8 cellular contexts compared by ENCODE assay signal in the genomic region with DNA sequence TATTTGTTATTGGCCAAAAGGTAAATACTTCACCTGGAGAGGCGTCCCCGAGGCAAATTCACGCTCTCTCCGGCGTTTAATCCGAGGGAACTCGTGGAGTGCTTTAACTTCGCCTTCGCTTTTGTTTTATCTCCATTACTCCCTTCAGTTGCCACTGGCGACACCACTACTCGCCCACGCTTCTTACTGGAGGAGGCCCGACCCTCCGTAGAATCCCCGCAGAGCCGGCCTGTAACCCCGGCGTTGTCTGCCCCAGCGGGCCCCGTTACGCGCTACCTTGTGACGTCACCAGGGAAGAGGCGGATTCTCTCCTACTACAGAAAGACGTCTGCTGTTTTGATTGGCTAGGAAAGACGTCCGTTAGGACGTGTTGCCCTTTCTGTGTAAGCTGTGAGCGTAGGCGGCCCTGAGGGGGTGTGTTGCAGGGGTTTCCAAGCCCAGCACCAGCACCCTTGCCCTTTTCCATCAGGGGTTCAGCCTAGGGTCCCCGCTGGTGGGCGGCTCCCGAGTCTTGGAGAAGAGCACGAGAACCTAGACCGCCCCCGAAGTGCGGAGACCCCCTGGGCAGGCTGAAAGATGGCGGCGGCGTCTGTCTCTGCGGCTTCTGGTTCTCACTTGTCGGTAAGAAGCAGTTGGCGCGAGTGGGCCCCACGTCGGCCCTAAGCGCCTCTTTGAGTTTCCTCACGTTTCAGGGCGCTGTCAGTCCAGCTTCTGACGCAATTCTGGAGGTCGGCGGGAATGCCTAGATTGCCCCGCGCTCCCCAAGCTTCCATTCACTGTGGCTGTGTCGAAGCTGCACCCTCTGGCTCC. TPM values are rescaled to one million over a fixed set of nuclear protein-coding genes. Genes with fewer than 3 reads are reported as not detected.
DNase-seq lines count a peak whose midpoint lies in the region; ATAC-seq, FAIRE-seq and TF ChIP-seq lines count a peak whose summit lies in the region.

TSS of gene CEP57 (plus strand) at position 376 of the 810 bp plus-strand sequence. CDS start at position 577, 201 bp downstream.

- no peak within 1 kb of the TSS for H3K23ac ChIP-seq in H1 (ENCODE audit: insufficient read length)

- peak within 1 kb of the TSS; percentile 66 for H2AFZ ChIP-seq in H1 (ENCODE audit: low read length)

- peaks cover 2 to 7% of the 10 kb centered on the region in 2 experiments for H4K20me1 ChIP-seq in H1 (replicated peaks in 1 of 2; ENCODE audit: control insufficient read depth in 1 of 2, insufficient read depth in 2 of 2, low read length in 2 of 2)

- TF ChIP-seq CTCF in H1 (IDR thresholded peaks at IDR 0.05; ENCODE audit: control extremely low read depth in 1 of 3, insufficient read depth in 1 of 3, low read depth in 1 of 3, low read length in 3 of 3), result no peak; a peak in 1 of 4 replicates

- no peak within 1 kb of the TSS for H2BK120ac ChIP-seq in H1 (replicated peaks; ENCODE audit: low read depth, low read length)

- no peaks in the 10 kb centered on the region for H3K27me3 Mint-ChIP-seq in memory B cell

- 1% methylated on average over 55 of the region's 55 CpGs; no CpG with 5 or more reads in 1 of the 2 experiments for WGBS in H1 (ENCODE audit: extremely low coverage in 1 of 2, insufficient coverage in 1 of 2, insufficient read length in 1 of 2, insufficient replicate concordance in 2 of 2, low coverage in 1 of 2, low lambda C conversion rate in 2 of 2, missing lambda C conversion rate in 1 of 2), 2 experiments

- TF ChIP-seq RAD21 in H1 (IDR thresholded peaks at IDR 0.05 in 1 of 2, conservative IDR thresholded peaks at IDR 0.05 in 1 of 2; ENCODE audit: low read depth in 2 of 2, low read length in 2 of 2), result no peak

- H3K27ac Mint-ChIP-seq in memory B cell, result peak within 1 kb of the TSS; percentile 99

- H3K56ac ChIP-seq in H1 (replicated peaks; ENCODE audit: insufficient read length, low read depth, low read length), result peak within 1 kb of the TSS; percentile 81

- peaks cover 9% of the 10 kb centered on the region for H3K36me3 Mint-ChIP-seq in memory B cell

- H3K9me3 ChIP-seq in H1 (ENCODE audit: insufficient read depth in 2 of 2, low read depth in 1 of 2, low read length in 1 of 2), result no peaks in the 10 kb centered on the region

- POLR2A ChIA-PET in H1 (lab: Charles Lee; ENCODE audit: partially characterized antibody), result interaction anchor here (0.8 to 2.9 kb wide), 17 partner anchors 10 to 723 kb away, joined by 3 to 20 read pairs (median 4); partner anchors contain the start of genes CCDC82, JRKL and SRSF8

- peak; percentile 83 for FAIRE-seq in HTR-8/SVneo (lab: Jason Lieb, UNC)
- FAIRE-seq in H1 (lab: Jason Lieb, UNC), result peak; percentile 76

- no peaks in the 10 kb centered on the region for H3K79me1 ChIP-seq in H1 (ENCODE audit: low read depth, low read length)

- H3K4me3 Mint-ChIP-seq in memory B cell, result peak within 1 kb of the TSS; percentile 94

- peak within 1 kb of the TSS; percentile 54; the same call in 1 of the 2 replicates for H2BK12ac ChIP-seq in H1 (ENCODE audit: low read depth, low read length)

- H3K79me2 ChIP-seq in H1 (ENCODE audit: control insufficient read depth in 1 of 2, insufficient read depth in 2 of 2, low read length in 2 of 2), result peaks cover 15 to 62% of the 10 kb centered on the region in 2 experiments

- H3K4me3 ChIP-seq in H1 (ENCODE audit: extremely low read depth in 1 of 4, insufficient read depth in 2 of 4, low read depth in 3 of 4, low read length in 4 of 4), result peak within 1 kb of the TSS; percentile 84 to 95 (median 92)

- H3K4me1 Mint-ChIP-seq in memory B cell, result peaks cover 29% of the 10 kb centered on the region

- DNase-seq in COLO668 (lab: John Stamatoyannopoulos, UW; ENCODE audit: unreplicated experiment) (peak; percentile 94), HTR-8/SVneo (ENCODE audit: insufficient read length, low spot score) (peak; percentile 97), NOMO-1 treated with dmso at 0.1 percent for 144 hours (lab: John Stamatoyannopoulos, UW; ENCODE audit: unreplicated experiment) (peak; percentile 87), H1 (ENCODE audit: low read depth in 1 of 2, low spot score in 2 of 2) (peak; percentile 80 to 94), memory B cell (ENCODE audit: low spot score in 2 of 2) (peak; percentile 90 to 91)
- peak; percentile 81 to 88 (median 84) for DNase-seq in activated CD8-positive, alpha-beta memory T cell treated with anti-CD3 and anti-CD28 coated beads for 48 hours (ENCODE audit: low read depth in 2 of 3, low spot score in 2 of 3)
- peak; percentile 92 for DNase-seq in stimulated activated CD8-positive, alpha-beta memory T cell treated with anti-CD3 and anti-CD28 coated beads, Interleukin-12 subunit alpha, Interleukin-12 subunit beta, amount 100 ng/mL, for 24 hours (ENCODE audit: extremely low read depth)

- H2BK5ac ChIP-seq in H1 (ENCODE audit: low read depth, low read length), result peak within 1 kb of the TSS; percentile 97

- H3K14ac ChIP-seq in H1 (ENCODE audit: insufficient read length), result no peak within 1 kb of the TSS

- peak within 1 kb of the TSS; percentile 80 for H4K5ac ChIP-seq in H1 (ENCODE audit: insufficient read length, low read depth, low read length)

- H3K18ac ChIP-seq in H1 (ENCODE audit: extremely low read depth, low read length), result peak within 1 kb of the TSS; percentile 75

- ATAC-seq in GM21367 (IDR thresholded peaks at IDR 0.05; ENCODE audit: unreplicated experiment) (peak; percentile 63), memory B cell (ENCODE audit: low read depth) (peak; percentile 65)

- H3K4ac ChIP-seq in H1 (replicated peaks; ENCODE audit: insufficient read length, low read depth, low read length), result no peak within 1 kb of the TSS

- H4K8ac ChIP-seq in H1 (ENCODE audit: extremely low read depth, insufficient read depth, low read length), result peak within 1 kb of the TSS; percentile 99

- H3K4me1 ChIP-seq in H1 (replicated peaks in 1 of 4; ENCODE audit: control insufficient read depth in 3 of 4, insufficient read depth in 4 of 4, low read length in 3 of 4), result peaks cover 0 to 9% (median 0%) of the 10 kb centered on the region in 4 experiments; a peak in 1 of 7 replicates

- no peaks in the 10 kb centered on the region for H3K9me3 Mint-ChIP-seq in memory B cell

- no peak within 1 kb of the TSS for H2BK15ac ChIP-seq in H1 (ENCODE audit: low read length)

- H2BK20ac ChIP-seq in H1 (ENCODE audit: low read length), result no peak within 1 kb of the TSS

- CTCF ChIA-PET in H1 (lab: Charles Lee; ENCODE audit: partially characterized antibody), result interaction anchor here (1.0 to 1.5 kb wide), 5 partner anchors 10 to 647 kb away, joined by 3 to 8 read pairs (median 4); no protein-coding TSS in a partner anchor

- peaks cover 6% of the 10 kb centered on the region for H3K23me2 ChIP-seq in H1 (ENCODE audit: low read depth, low read length)

- peak within 1 kb of the TSS; percentile 68 to 84 for H3K4me2 ChIP-seq in H1 (ENCODE audit: insufficient read depth in 1 of 2, low read depth in 2 of 2, low read length in 2 of 2)

- TF ChIP-seq EP300 in H1 (IDR thresholded peaks at IDR 0.05; ENCODE audit: borderline replicate concordance in 1 of 2, low read depth in 2 of 2, low read length in 2 of 2), result no peak

- peak; percentile 75 to 78 for TF ChIP-seq POLR2A in H1 (IDR thresholded peaks at IDR 0.05; ENCODE audit: control extremely low read depth in 1 of 2, low read depth in 2 of 2, low read length in 2 of 2)

- H3K27ac ChIP-seq in H1 (ENCODE audit: low read depth, low read length), result peak within 1 kb of the TSS; percentile 98

- peak within 1 kb of the TSS; percentile 79 for H4K91ac ChIP-seq in H1 (replicated peaks; ENCODE audit: insufficient read length, low read length)

- peaks cover 5 to 21% (median 9%) of the 10 kb centered on the region in 4 experiments; a peak in 6 of 8 replicates for H3K36me3 ChIP-seq in H1 (ENCODE audit: control insufficient read depth in 2 of 4, insufficient read depth in 4 of 4, low read length in 3 of 4)

- peak within 1 kb of the TSS; percentile 96 to 99 (median 98) for H3K9ac ChIP-seq in H1 (replicated peaks in 1 of 4; ENCODE audit: extremely low read depth in 1 of 4, low read depth in 3 of 4, low read length in 3 of 4)

- H3K27me3 ChIP-seq in H1 (replicated peaks in 1 of 4; ENCODE audit: control insufficient read depth in 3 of 4, extremely low read depth in 1 of 4, insufficient read depth in 3 of 4, low read length in 3 of 4), result no peaks in the 10 kb centered on the region

- no peak within 1 kb of the TSS; the same call in 1 of the 2 replicates for H2AK5ac ChIP-seq in H1 (ENCODE audit: low read depth, low read length)

TF ChIP-seq in H1, 55 proteins besides CTCF, POLR2A, EP300 and RAD21 (continues in another document):
- TF ChIP-seq SUZ12 (IDR thresholded peaks at IDR 0.05; ENCODE audit: low read length) (no peak), JUN (IDR thresholded peaks at IDR 0.05; ENCODE audit: low read depth, low read length) (no peak), TAF1 (IDR thresholded peaks at IDR 0.05; ENCODE audit: low read depth, low read length) (peak; percentile 71), GABPA (IDR thresholded peaks at IDR 0.05; ENCODE audit: borderline replicate concordance, insufficient read depth, low read length) (no peak), ZNF274 (IDR thresholded peaks at IDR 0.05; ENCODE audit: borderline replicate concordance, extremely low read depth, low read length) (no peak), RNF2 (IDR thresholded peaks at IDR 0.05; ENCODE audit: borderline replicate concordance, low read depth, low read length, missing control alignments, poor library complexity, severe bottlenecking) (no peak), BCL11A (IDR thresholded peaks at IDR 0.05; ENCODE audit: low read depth in 2 of 2, low read length in 2 of 2) (no peak), POU5F1 (IDR thresholded peaks at IDR 0.05; ENCODE audit: low read depth, low read length) (no peak), NRF1 (IDR thresholded peaks at IDR 0.05; ENCODE audit: low read depth, low read length) (no peak), TEAD4 (IDR thresholded peaks at IDR 0.05; ENCODE audit: low read depth, low read length) (no peak), ASH2L (IDR thresholded peaks at IDR 0.05; ENCODE audit: low read length) (peak; percentile 51), PHF8 (conservative IDR thresholded peaks at IDR 0.05; ENCODE audit: low read depth, low read length) (peak; percentile 86), KDM1A (IDR thresholded peaks at IDR 0.05; ENCODE audit: borderline replicate concordance, low read length) (no peak; the same call in 1 of the 2 replicates), MAFK (IDR thresholded peaks at IDR 0.05; ENCODE audit: low read depth, low read length) (no peak)

RNA-seq across cellular contexts. Expression of gene CEP57, which starts in this region (rescaled TPM):
- total RNA-seq in H1 (2021; fragmentation: NEBNext Ultra II Directional; extraction: Animal tissue kit (Norgen Biotek cat#: 25700)), result 71.2 and 72.7 TPM in 2 replicates
- polyA plus RNA-seq in H1 (2011; rRNA removed), result 26.3 and 30.4 TPM in 2 replicates
- polyA plus RNA-seq in H1 (2011; cell fraction: cytosol; rRNA removed), result 32.0 TPM
- 36.0 TPM for polyA plus RNA-seq in H1 (2011; cell fraction: nucleus; rRNA removed)
- 37.8 to 70.7 TPM (median 46.3 TPM) in 4 replicates for polyA plus RNA-seq in H1 (2012, experiment 1 of 2)
- 2.9 TPM for polyA plus RNA-seq in H1 (2012, experiment 2 of 2)
- polyA plus RNA-seq in H1 (2013, experiment 1 of 2), result 61.8 TPM
- 54.2 TPM for polyA plus RNA-seq in H1 (2013, experiment 2 of 2)
- polyA minus RNA-seq in H1 (2011; rRNA and poly(A)+ RNA removed), result 41.3 and 60.9 TPM in 2 replicates
- polyA minus RNA-seq in H1 (2011; cell fraction: cytosol; rRNA and poly(A)+ RNA removed), result 34.8 TPM
- polyA minus RNA-seq in H1 (2011; cell fraction: nucleus; rRNA and poly(A)+ RNA removed), result 104 TPM

Comparison
In these comparisons a context has a peak if more than half of its experiments do, and no peak if none do; other contexts are left out.
1. Peak in every context shown above with its lines: DNase-seq, ATAC-seq, H3K4me3 ChIP-seq and H3K27ac ChIP-seq.